Comparison of ENCODE assay signal across 23 cellular contexts in genomic region chr4:150252741-150253140, GRCh38.
A peak's percentile ranks its signal among the peaks of the same experiment; 100 is the strongest.
DNase-seq lines count a peak whose midpoint lies in the region; ATAC-seq and TF ChIP-seq lines count a peak whose summit lies in the region.
"Had no signal": no experiment of that assay in that cellular context is flagged by ENCODE, and none has a peak within 500 bp of the region (broad histone marks: within the 10 kb centered on the region; RNA-seq: fewer than 3 reads in every experiment).

No MANE protein-coding gene starts in this region.

- no peaks in the 10 kb centered on the region for H3K4me1 ChIP-seq in osteoblast (ENCODE audit: insufficient read depth, low read length)
- peaks cover 0 to 7% of the 10 kb centered on the region in 2 donors for H3K4me1 ChIP-seq in breast epithelium
- peaks cover 7% of the 10 kb centered on the region for H3K4me1 ChIP-seq in foreskin keratinocyte

- no peak overlapping the region for H3K4me3 Mint-ChIP-seq in activated naive CD4-positive, alpha-beta T cell treated with anti-CD3 and anti-CD28 coated beads, Interleukin-2, amount 50 U/mL, for 24 hours
- H3K4me3 Mint-ChIP-seq: CD8-positive, alpha-beta T cell had no signal

- H3K36me3 ChIP-seq in osteoblast (ENCODE audit: insufficient read depth, low read length) (peaks cover 51% of the 10 kb centered on the region), breast epithelium (no peaks in the 10 kb centered on the region)
- H3K36me3 ChIP-seq: Peyer's patch had no signal

- no peaks in the 10 kb centered on the region for H3K79me2 ChIP-seq in osteoblast (ENCODE audit: insufficient read depth, low read length)

- no peak overlapping the region for H3K4me2 ChIP-seq in osteoblast (ENCODE audit: insufficient read depth, low read length)

- H3K36me3 Mint-ChIP-seq in activated naive CD4-positive, alpha-beta T cell treated with anti-CD3 and anti-CD28 coated beads, Interleukin-2, amount 50 U/mL, for 24 hours, result no peaks in the 10 kb centered on the region
- H3K36me3 Mint-ChIP-seq: CD8-positive, alpha-beta T cell had no signal

- H3K9me3 ChIP-seq in osteoblast (ENCODE audit: low read depth, low read length) (no peaks in the 10 kb centered on the region), breast epithelium (no peaks in the 10 kb centered on the region)
- H3K9me3 ChIP-seq: Peyer's patch had no signal

- intact Hi-C loops in dorsolateral prefrontal cortex (cut with DNase I), result no loop called here
- intact Hi-C loops in breast epithelium (cut with DNase I; ENCODE audit: low total_unique reads), result no loop called here

- H4K20me1 ChIP-seq in osteoblast (ENCODE audit: insufficient read depth, low read length), result no peaks in the 10 kb centered on the region

- H3K4me3 ChIP-seq in dorsolateral prefrontal cortex (no peak overlapping the region), osteoblast (ENCODE audit: insufficient read depth, low read length) (no peak overlapping the region), breast epithelium (no peak overlapping the region)
- H3K4me3 ChIP-seq: Peyer's patch had no signal

- TF ChIP-seq CTCF in dorsolateral prefrontal cortex (IDR thresholded peaks at IDR 0.05 in 54 of 56, conservative IDR thresholded peaks at IDR 0.05 in 2 of 56; ENCODE audit: low read depth in 1 of 56, partially characterized antibody in 56 of 56) (no peak), osteoblast (IDR thresholded peaks at IDR 0.05; ENCODE audit: extremely low read depth, low read depth, low read length) (no peak), breast epithelium (IDR thresholded peaks at IDR 0.05) (no peak), foreskin keratinocyte (conservative IDR thresholded peaks at IDR 0.05) (no peak)

- H3K27me3 ChIP-seq in dorsolateral prefrontal cortex (no peaks in the 10 kb centered on the region), osteoblast (ENCODE audit: insufficient read depth, low read length) (no peaks in the 10 kb centered on the region), breast epithelium (no peaks in the 10 kb centered on the region), foreskin keratinocyte (no peaks in the 10 kb centered on the region)
- H3K27me3 ChIP-seq: Peyer's patch had no signal

- H3K27me3 Mint-ChIP-seq in activated naive CD4-positive, alpha-beta T cell treated with anti-CD3 and anti-CD28 coated beads, Interleukin-2, amount 50 U/mL, for 24 hours, result no peaks in the 10 kb centered on the region

- no peak for TF ChIP-seq POLR2A in breast epithelium (IDR thresholded peaks at IDR 0.05)

- H3K9me3 Mint-ChIP-seq in activated naive CD4-positive, alpha-beta T cell treated with anti-CD3 and anti-CD28 coated beads, Interleukin-2, amount 50 U/mL, for 24 hours, result no peaks in the 10 kb centered on the region
- H3K9me3 Mint-ChIP-seq: CD8-positive, alpha-beta T cell had no signal

- H3K27ac ChIP-seq in dorsolateral prefrontal cortex (peak overlapping the region in 32 of 59 donors; percentile 0 to 82 (median 54)), osteoblast (ENCODE audit: low read depth, low read length) (no peak overlapping the region), breast epithelium (no peak overlapping the region), foreskin keratinocyte (no peak overlapping the region)

- H3K27ac Mint-ChIP-seq in activated naive CD4-positive, alpha-beta T cell treated with anti-CD3 and anti-CD28 coated beads, Interleukin-2, amount 50 U/mL, for 24 hours, result peak overlapping the region; percentile 30
- H3K27ac Mint-ChIP-seq: CD8-positive, alpha-beta T cell had no signal

- ATAC-seq in foreskin keratinocyte, result no peak
- ATAC-seq: CD8-positive, alpha-beta T cell had no signal

- no peak for DNase-seq in activated naive CD4-positive, alpha-beta T cell treated with anti-CD3 and anti-CD28 coated beads, Interleukin-2, amount 50 U/mL, for 16 hours
- DNase-seq in dorsolateral prefrontal cortex (no peak), osteoblast (ENCODE audit: insufficient read length, low spot score, missing footprints) (peak; percentile 83), breast epithelium (ENCODE audit: low spot score in 2 of 2) (no peak), foreskin keratinocyte (no peak)
- DNase-seq in stimulated activated CD4-positive, alpha-beta T cell treated with anti-CD3 and anti-CD28 coated beads, Interleukin-2, amount 100 ng/mL, for 48 hours, result no peak
- DNase-seq: 8988T; AML-193; C1 segment of cervical spinal cord; Calu3; CD8-positive, alpha-beta T cell; DMS53; GDM1; GOT3; HCEC 1CT; Karpas-422; MV-4-11; NCI-H1105 treated with DMSO at 0.1 percent for 48 hours; NCI-H2029 treated with DMSO at 0.1 percent for 48 hours; NCI-H345; NCI-H526; Peyer's patch had no signal

- H2AFZ ChIP-seq in osteoblast (ENCODE audit: low read length), result no peak overlapping the region

- no peaks in the 10 kb centered on the region for H3K4me1 Mint-ChIP-seq in activated naive CD4-positive, alpha-beta T cell treated with anti-CD3 and anti-CD28 coated beads, Interleukin-2, amount 50 U/mL, for 24 hours

Comparison
In these comparisons a context has a peak if more than half of its experiments do, and no peak if none do; other contexts are left out.
1. H3K27ac ChIP-seq: peak in dorsolateral prefrontal cortex (32 of 59); none in osteoblast (single experiment), breast epithelium (0 of 2) and foreskin keratinocyte (single experiment).